In genomic region chr15:40981186-40981585, GRCh38 we compare ENCODE assay signal across 20 cellular contexts. TPM values are rescaled to one million over a fixed set of nuclear protein-coding genes. Genes with fewer than 3 reads are reported as not detected.
DNase-seq lines count a peak whose midpoint lies in the region; ATAC-seq and TF ChIP-seq lines count a peak whose summit lies in the region.
"Had no signal": no experiment of that assay in that cellular context is flagged by ENCODE, and none has a peak within 500 bp of the region (broad histone marks: within the 10 kb centered on the region; RNA-seq: fewer than 3 reads in every experiment).

No MANE protein-coding gene starts in this region.

- no TSS peak for BruUV-seq in IMR-90 (replicated peaks; lab: Mats Ljungman, UMichigan)

- peak overlapping the region; percentile 88 to 98; a peak in 2 of 4 replicates for H4K8ac ChIP-seq in IMR-90 (ENCODE audit: low read depth in 2 of 2, low read length in 2 of 2)

- peak overlapping the region; percentile 99 for H2BK120ac ChIP-seq in IMR-90 (ENCODE audit: low read depth, low read length)

- no peaks in the 10 kb centered on the region; the same call in 1 of the 2 replicates for H4K20me1 ChIP-seq in IMR-90 (ENCODE audit: insufficient read depth, low read length)

- H3K23ac ChIP-seq in IMR-90 (ENCODE audit: low read depth, low read length): peak overlapping the region; percentile 92

- no peak overlapping the region for H3K4me3 Mint-ChIP-seq in activated T-cell treated with anti-CD3 and anti-CD28 coated beads, Interleukin-2, amount 50 U/mL, for 24 hours
- no peak overlapping the region for H3K4me3 Mint-ChIP-seq in activated T-cell treated with anti-CD3 and anti-CD28 coated beads, Interleukin-2, amount 50 U/mL, for 4 hours
- no peak overlapping the region for H3K4me3 Mint-ChIP-seq in stimulated activated effector memory CD8-positive, alpha-beta T cell treated with anti-CD3 and anti-CD28 coated beads, Interleukin-12 subunit alpha, Interleukin-12 subunit beta, amount 100 ng/mL, for 72 hours

- CTCF ChIA-PET in IMR-90 (lab: Yijun Ruan, JAX): no interaction called here

- no peak overlapping the region for H2AK9ac ChIP-seq in IMR-90 (replicated peaks; ENCODE audit: low read depth, low read length, poor library complexity)

- no peak for ATAC-seq in activated T-cell treated with anti-CD3 and anti-CD28 coated beads, Interleukin-2, amount 50 U/mL, for 4 hours
- no peak for ATAC-seq in IMR-90 (ENCODE audit: low read depth)
- ATAC-seq in stimulated activated effector memory CD8-positive, alpha-beta T cell treated with anti-CD3 and anti-CD28 coated beads, Interleukin-12 subunit alpha, Interleukin-12 subunit beta, amount 100 ng/mL, for 72 hours: peak; percentile 45
- no peak for ATAC-seq in HG02852 (IDR thresholded peaks at IDR 0.05; ENCODE audit: unreplicated experiment)
- ATAC-seq: Right ventricle myocardium inferior had no signal

- no peaks in the 10 kb centered on the region for H3K27me3 Mint-ChIP-seq in activated T-cell treated with anti-CD3 and anti-CD28 coated beads, Interleukin-2, amount 50 U/mL, for 24 hours
- no peaks in the 10 kb centered on the region for H3K27me3 Mint-ChIP-seq in activated T-cell treated with anti-CD3 and anti-CD28 coated beads, Interleukin-2, amount 50 U/mL, for 4 hours (ENCODE audit: low read depth)

- no peak overlapping the region for H3K18ac ChIP-seq in IMR-90 (ENCODE audit: low read depth, low read length)

- H4K91ac ChIP-seq in IMR-90 (ENCODE audit: insufficient read depth, low read depth, low read length): peak overlapping the region; percentile 72

- peaks cover 21 to 82% of the 10 kb centered on the region in 2 experiments for H3K79me1 ChIP-seq in IMR-90 (ENCODE audit: low read depth in 1 of 2, low read length in 2 of 2)

- no peak overlapping the region for H3K56ac ChIP-seq in IMR-90 (ENCODE audit: extremely low read depth, insufficient read depth, low read length)

- no peaks in the 10 kb centered on the region for H3K27me3 ChIP-seq in IMR-90 (ENCODE audit: control insufficient read depth, insufficient read depth, low read length)

- H3K4ac ChIP-seq in IMR-90 (ENCODE audit: low read depth, low read length): peak overlapping the region; percentile 99

- peaks cover 64% of the 10 kb centered on the region for H3K36me3 ChIP-seq in IMR-90 (ENCODE audit: control insufficient read depth, insufficient read depth, low read length)

- peak overlapping the region; percentile 90; the same call in 2 of the 3 replicates for H2BK15ac ChIP-seq in IMR-90 (ENCODE audit: low read depth, low read length)

- no peaks in the 10 kb centered on the region for H3K4me1 Mint-ChIP-seq in activated T-cell treated with anti-CD3 and anti-CD28 coated beads, Interleukin-2, amount 50 U/mL, for 24 hours (ENCODE audit: low read depth)
- no peaks in the 10 kb centered on the region for H3K4me1 Mint-ChIP-seq in activated T-cell treated with anti-CD3 and anti-CD28 coated beads, Interleukin-2, amount 50 U/mL, for 4 hours (ENCODE audit: low read depth)
- peaks cover 6% of the 10 kb centered on the region for H3K4me1 Mint-ChIP-seq in stimulated activated effector memory CD8-positive, alpha-beta T cell treated with anti-CD3 and anti-CD28 coated beads, Interleukin-12 subunit alpha, Interleukin-12 subunit beta, amount 100 ng/mL, for 72 hours

- POLR2A ChIA-PET in IMR-90 (lab: Charles Lee; ENCODE audit: unreplicated experiment): no interaction called here

- no peak for TF ChIP-seq RAD21 in IMR-90 (IDR thresholded peaks at IDR 0.05; ENCODE audit: low read length)

- H3K9me3 ChIP-seq in IMR-90 (ENCODE audit: control insufficient read depth, insufficient read depth, low read length): no peaks in the 10 kb centered on the region

- peaks cover 43% of the 10 kb centered on the region for H3K9me1 ChIP-seq in IMR-90 (ENCODE audit: insufficient read depth, low read length)

- no peak for TF ChIP-seq CTCF in IMR-90 (conservative IDR thresholded peaks at IDR 0.05; ENCODE audit: low read depth, low read length)

- H3K14ac ChIP-seq in IMR-90 (replicated peaks; ENCODE audit: low read depth, low read length): peak overlapping the region; percentile 92

- no peak for TF ChIP-seq POLR2A in IMR-90 (IDR thresholded peaks at IDR 0.05; ENCODE audit: low read depth, low read length)

- peaks cover 100% of the 10 kb centered on the region for H3K36me3 Mint-ChIP-seq in activated T-cell treated with anti-CD3 and anti-CD28 coated beads, Interleukin-2, amount 50 U/mL, for 24 hours (ENCODE audit: low read depth)
- H3K36me3 Mint-ChIP-seq in activated T-cell treated with anti-CD3 and anti-CD28 coated beads, Interleukin-2, amount 50 U/mL, for 4 hours (ENCODE audit: insufficient read depth): peaks cover 57% of the 10 kb centered on the region
- peaks cover 100% of the 10 kb centered on the region for H3K36me3 Mint-ChIP-seq in stimulated activated effector memory CD8-positive, alpha-beta T cell treated with anti-CD3 and anti-CD28 coated beads, Interleukin-12 subunit alpha, Interleukin-12 subunit beta, amount 100 ng/mL, for 72 hours

- H2BK5ac ChIP-seq in IMR-90 (ENCODE audit: low read depth, low read length, poor library complexity, severe bottlenecking): peak overlapping the region; percentile 97

- peak overlapping the region; percentile 6; the same call in 1 of the 2 replicates for H3K27ac ChIP-seq in IMR-90 (ENCODE audit: insufficient read depth, low read length)

- in situ Hi-C loops in IMR-90 (cut with MboI; ENCODE audit: low sequenced_read_pairs): no loop called here

- no peak overlapping the region for H3K9ac ChIP-seq in IMR-90 (ENCODE audit: low read depth, low read length)

- peak overlapping the region; percentile 10 for H3K27ac Mint-ChIP-seq in activated T-cell treated with anti-CD3 and anti-CD28 coated beads, Interleukin-2, amount 50 U/mL, for 24 hours
- peak overlapping the region; percentile 69 for H3K27ac Mint-ChIP-seq in stimulated activated effector memory CD8-positive, alpha-beta T cell treated with anti-CD3 and anti-CD28 coated beads, Interleukin-12 subunit alpha, Interleukin-12 subunit beta, amount 100 ng/mL, for 72 hours

- no CpG with 5 or more reads among the region's 3 CpGs for WGBS in IMR-90 (ENCODE audit: extremely low coverage in 2 of 2, insufficient read length in 1 of 2), 2 experiments

- peaks cover 42% of the 10 kb centered on the region for H3K4me1 ChIP-seq in IMR-90 (ENCODE audit: control insufficient read depth, insufficient read depth, low read length)

- no peak overlapping the region for H2AFZ ChIP-seq in IMR-90 (replicated peaks; ENCODE audit: low read length, poor library complexity)

- H3K4me2 ChIP-seq in IMR-90 (ENCODE audit: low read depth, low read length): no peak overlapping the region

- peak overlapping the region; percentile 85; the same call in 1 of the 2 replicates for H4K5ac ChIP-seq in IMR-90 (ENCODE audit: low read depth, low read length)

- H3K4me3 ChIP-seq in IMR-90 (ENCODE audit: insufficient read depth, low read depth, low read length): no peak overlapping the region

- intact Hi-C loops in IMR-90 (cut with micrococcal nuclease): no loop called here

- dilution Hi-C loops in IMR-90 (cut with HindIII; ENCODE audit: low sequenced_read_pairs, unreplicated experiment): no loop called here

- H2BK20ac ChIP-seq in IMR-90 (ENCODE audit: low read depth, low read length): peak overlapping the region; percentile 99

- H2AK5ac ChIP-seq in IMR-90 (ENCODE audit: low read depth, low read length): peak overlapping the region; percentile 87

- no peaks in the 10 kb centered on the region for H3K9me3 Mint-ChIP-seq in activated T-cell treated with anti-CD3 and anti-CD28 coated beads, Interleukin-2, amount 50 U/mL, for 24 hours
- no peaks in the 10 kb centered on the region for H3K9me3 Mint-ChIP-seq in activated T-cell treated with anti-CD3 and anti-CD28 coated beads, Interleukin-2, amount 50 U/mL, for 4 hours
- H3K9me3 Mint-ChIP-seq in stimulated activated effector memory CD8-positive, alpha-beta T cell treated with anti-CD3 and anti-CD28 coated beads, Interleukin-12 subunit alpha, Interleukin-12 subunit beta, amount 100 ng/mL, for 72 hours: no peaks in the 10 kb centered on the region

- no peak for DNase-seq in activated T-cell treated with anti-CD3 and anti-CD28 coated beads, Interleukin-2, amount 50 U/mL, for 24 hours
- no peak for DNase-seq in activated T-cell treated with anti-CD3 and anti-CD28 coated beads, Interleukin-2, amount 50 U/mL, for 4 hours
- DNase-seq in IMR-90: no peak
- DNase-seq in dermis blood vessel endothelial cell: peak; percentile 48
- DNase-seq in stimulated activated effector memory CD8-positive, alpha-beta T cell treated with anti-CD3 and anti-CD28 coated beads, Interleukin-12 subunit alpha, Interleukin-12 subunit beta, amount 100 ng/mL, for 72 hours (ENCODE audit: low spot score in 2 of 2): no peak
- DNase-seq in NCI-H2029 (lab: John Stamatoyannopoulos, UW): no peak
- DNase-seq: 8988T, AML-193, C1 segment of cervical spinal cord, EL, GF-D8, Kasumi-1, NCI-H1694, NCI-H2081 treated with DMSO at 0.1 percent for 48 hours, NCI-H446, NCI-H526, OCI-M1 had no signal

TF ChIP-seq in IMR-90, 13 proteins besides CTCF, POLR2A, EP300 and RAD21:
- no peak for TF ChIP-seq ELK1 (IDR thresholded peaks at IDR 0.05; ENCODE audit: borderline replicate concordance, low read depth, low read length)
TF ChIP-seq in IMR-90: peak in this region for 0.

RNA-seq across cellular contexts. Expression of gene CHAC1, which starts 27.9 kb away (rescaled TPM):
- 10 to 100 TPM; 12.0 to 31.3 (median 20.8) TPM for total RNA-seq in activated T-cell treated with anti-CD3 and anti-CD28 coated beads, Interleukin-2, amount 50 U/mL, for 4 hours
- total RNA-seq in IMR-90 (2012; rRNA removed) (41.9 and 51.3 TPM in 2 replicates), dermis blood vessel endothelial cell (2.2 and 2.9 TPM in 2 replicates)
- 72.5 and 77.8 TPM in 2 replicates for polyA plus RNA-seq in IMR-90 (2012; rRNA removed)
- 40.3 and 108 TPM in 2 replicates for polyA plus RNA-seq in IMR-90 (2012; cell fraction: cytosol; rRNA removed)
- polyA plus RNA-seq in IMR-90 (2012; cell fraction: nucleus; rRNA removed; ENCODE audit: low replicate concordance): 31.6 and 74.8 TPM in 2 replicates

RNA-seq across cellular contexts. Expression of gene DLL4, which starts 52.0 kb away (rescaled TPM):
- total RNA-seq in activated T-cell treated with anti-CD3 and anti-CD28 coated beads, Interleukin-2, amount 50 U/mL, for 4 hours: under 1 TPM; 0.05 to 0.38 (median 0.37) TPM
- total RNA-seq in IMR-90 (2012; rRNA removed) (1.7 and 1.8 TPM in 2 replicates), dermis blood vessel endothelial cell (128 and 158 TPM in 2 replicates)
- polyA plus RNA-seq in IMR-90 (2012; rRNA removed): 3.4 and 3.6 TPM in 2 replicates
- polyA plus RNA-seq in IMR-90 (2012; cell fraction: cytosol; rRNA removed): 2.3 and 2.9 TPM in 2 replicates
- 2.4 and 5.1 TPM in 2 replicates for polyA plus RNA-seq in IMR-90 (2012; cell fraction: nucleus; rRNA removed; ENCODE audit: low replicate concordance)
- total RNA-seq: MCF 10A had no signal

Comparison
In these comparisons a context has a peak if more than half of its experiments do, and no peak if none do; other contexts are left out.
1. RNA of gene DLL4, which starts 52.0 kb away (total RNA-seq): 128 to 158 TPM in dermis blood vessel endothelial cell; 1.7 to 1.8 TPM in IMR-90 and 0.05 to 0.38 TPM in activated T-cell treated with anti-CD3 and anti-CD28 coated beads, Interleukin-2, amount 50 U/mL, for 4 hours; every median in the first group is over 10 times any median in the second.